ENCODE assay signal across 2 cellular contexts in genomic region chr7:73376671-73377412, GRCh38.
TF ChIP-seq lines count a peak whose summit lies in the region.

No MANE protein-coding gene starts in this region.

TF ChIP-seq in GM23338, 12 proteins besides CTCF, POLR2A, EP300 and RAD21:
- TF ChIP-seq ZNF114 (CRISPR knock-in tag; IDR thresholded peaks at IDR 0.05) (no peak), STAT1 (IDR thresholded peaks at IDR 0.05; ENCODE audit: unreplicated experiment) (no peak), EZH2 (IDR thresholded peaks at IDR 0.05; ENCODE audit: low read depth, unreplicated experiment) (no peak), REST (IDR thresholded peaks at IDR 0.05; ENCODE audit: unreplicated experiment) (no peak), POLR2AphosphoS5 (IDR thresholded peaks at IDR 0.05; ENCODE audit: low read depth) (no peak), EZH2phosphoT487 (IDR thresholded peaks at IDR 0.05; ENCODE audit: unreplicated experiment) (no peak), ETS1 (IDR thresholded peaks at IDR 0.05) (no peak), ZNF331 (CRISPR knock-in tag; IDR thresholded peaks at IDR 0.05; ENCODE audit: low read depth) (no peak), CREB1 (CRISPR knock-in tag; IDR thresholded peaks at IDR 0.05; ENCODE audit: low read depth) (no peak), ZNF462 (CRISPR knock-in tag; IDR thresholded peaks at IDR 0.05) (no peak), NANOG (IDR thresholded peaks at IDR 0.05; ENCODE audit: borderline replicate concordance) (no peak), JUNB (IDR thresholded peaks at IDR 0.05; ENCODE audit: unreplicated experiment) (no peak)

TF ChIP-seq in HepG2, 621 proteins besides CTCF, POLR2A, EP300 and RAD21:
- no peak for TF ChIP-seq ZNF543 (CRISPR knock-in tag; IDR thresholded peaks at IDR 0.05)
- no peak for TF ChIP-seq GATA4 (IDR thresholded peaks at IDR 0.05; ENCODE audit: borderline replicate concordance, low read depth)
- no peak for TF ChIP-seq ZC3H4 (CRISPR knock-in tag; IDR thresholded peaks at IDR 0.05; ENCODE audit: borderline replicate concordance)
- TF ChIP-seq ZNF790 (CRISPR knock-in tag; IDR thresholded peaks at IDR 0.05; ENCODE audit: borderline replicate concordance), result no peak
- TF ChIP-seq ZNF326 (CRISPR knock-in tag; IDR thresholded peaks at IDR 0.05; ENCODE audit: borderline replicate concordance), result no peak
- TF ChIP-seq ZBTB37 (CRISPR knock-in tag; IDR thresholded peaks at IDR 0.05), result no peak
- no peak for TF ChIP-seq RELA (CRISPR knock-in tag; IDR thresholded peaks at IDR 0.05)
- TF ChIP-seq TSC22D2 (CRISPR knock-in tag; IDR thresholded peaks at IDR 0.05; ENCODE audit: borderline replicate concordance), result no peak
- no peak for TF ChIP-seq BRD4 (CRISPR knock-in tag; IDR thresholded peaks at IDR 0.05)
- TF ChIP-seq ZFP82 (CRISPR knock-in tag; IDR thresholded peaks at IDR 0.05; ENCODE audit: borderline replicate concordance), result no peak
- no peak for TF ChIP-seq ZNF33A (CRISPR knock-in tag; IDR thresholded peaks at IDR 0.05; ENCODE audit: borderline replicate concordance)
- no peak for TF ChIP-seq YY1 (IDR thresholded peaks at IDR 0.05; ENCODE audit: insufficient read depth, insufficient replicate concordance, low read depth, low read length)
- no peak for TF ChIP-seq ZNF549 (CRISPR knock-in tag; IDR thresholded peaks at IDR 0.05)
- TF ChIP-seq ATF7 (IDR thresholded peaks at IDR 0.05), result no peak
- TF ChIP-seq ATF7 (CRISPR knock-in tag; IDR thresholded peaks at IDR 0.05), result no peak
- no peak for TF ChIP-seq ATF3 (CRISPR knock-in tag; IDR thresholded peaks at IDR 0.05)
- no peak for TF ChIP-seq RFX3 (CRISPR knock-in tag; IDR thresholded peaks at IDR 0.05)
- no peak for TF ChIP-seq ZNF580 (CRISPR knock-in tag; IDR thresholded peaks at IDR 0.05; ENCODE audit: borderline replicate concordance, low read depth)
- no peak for TF ChIP-seq TGIF2 (CRISPR knock-in tag; IDR thresholded peaks at IDR 0.05)
- TF ChIP-seq ZNF660 (CRISPR knock-in tag; IDR thresholded peaks at IDR 0.05; ENCODE audit: borderline replicate concordance, low read depth), result no peak
- no peak for TF ChIP-seq ZXDC (CRISPR knock-in tag; IDR thresholded peaks at IDR 0.05)
